In genomic region chr21:17146426-17146825, GRCh38 we compare ENCODE assay signal across 1 cellular context.
A peak's percentile ranks its signal among the peaks of the same experiment; 100 is the strongest.
TF ChIP-seq lines count a peak whose summit lies in the region.

No MANE protein-coding gene starts in this region.

TF ChIP-seq in neural cell, 6 proteins besides CTCF, POLR2A, EP300 and RAD21:
- TF ChIP-seq SMC3 (conservative IDR thresholded peaks at IDR 0.05; ENCODE audit: poor library complexity) (peak; percentile 30), MXI1 (conservative IDR thresholded peaks at IDR 0.05; ENCODE audit: poor library complexity, severe bottlenecking) (no peak)
TF ChIP-seq in neural cell: peak in this region for 1.
